Comparison of ENCODE assay signal across 11 cellular contexts in genomic region chr5:1502046-1502736, GRCh38. TPM values are rescaled to one million over a fixed set of nuclear protein-coding genes. Genes with fewer than 3 reads are reported as not detected.
DNase-seq lines count a peak whose midpoint lies in the region; ATAC-seq and TF ChIP-seq lines count a peak whose summit lies in the region.
"Had no signal": no experiment of that assay in that cellular context is flagged by ENCODE, and none has a peak within 500 bp of the region (broad histone marks: within the 10 kb centered on the region; RNA-seq: fewer than 3 reads in every experiment).

No MANE protein-coding gene starts in this region.

- DNase-seq in activated CD4-positive, alpha-beta T cell treated with anti-CD3 and anti-CD28 coated beads, Interleukin-2, amount 50 U/mL, for 48 hours, result peak; percentile 19 to 34
- DNase-seq in activated CD4-positive, alpha-beta T cell treated with anti-CD3 and anti-CD28 coated beads, Interleukin-2, amount 50 U/mL, for 4 hours, result no peak
- DNase-seq in NOMO-1 (lab: John Stamatoyannopoulos, UW; ENCODE audit: unreplicated experiment in 2 of 2) (peak; percentile 95 to 99), esophagus squamous epithelium (lab: John Stamatoyannopoulos, UW) (peak; percentile 10), hepatic stellate cell (ENCODE audit: low spot score) (no peak), AML-193 (lab: John Stamatoyannopoulos, UW) (no peak)
- peak in 1 of 2 donors; percentile 39 for DNase-seq in stimulated activated naive CD8-positive, alpha-beta T cell treated with anti-CD3 and anti-CD28 coated beads, Interleukin-15, amount 100 ng/mL, for 72 hours
- DNase-seq: GM23248 had no signal

- peaks cover 4 to 59% (median 9%) of the 10 kb centered on the region in 3 donors for H3K4me1 ChIP-seq in esophagus squamous epithelium

- 82 to 84% methylated on average over 2 to 12 of the region's 23 CpGs for WGBS in esophagus squamous epithelium, 2 donors

- no peaks in the 10 kb centered on the region for H3K27me3 ChIP-seq in esophagus squamous epithelium
- H3K27me3 ChIP-seq: BLaER1 had no signal

- ATAC-seq in stimulated activated naive CD8-positive, alpha-beta T cell treated with anti-CD3 and anti-CD28 coated beads, Interleukin-15, amount 100 ng/mL, for 72 hours, result peak; percentile 76
- no peak for ATAC-seq in HG03565 (IDR thresholded peaks at IDR 0.05; ENCODE audit: unreplicated experiment)

- intact Hi-C loops in esophagus squamous epithelium (cut with DNase I), result no loop called here

- no peak for TF ChIP-seq CTCF in esophagus squamous epithelium (IDR thresholded peaks at IDR 0.05)

- H3K27me3 Mint-ChIP-seq in stimulated activated naive CD8-positive, alpha-beta T cell treated with anti-CD3 and anti-CD28 coated beads, Interleukin-15, amount 100 ng/mL, for 72 hours, result no peaks in the 10 kb centered on the region

- peak in 1 of 4 donors; percentile 50 for TF ChIP-seq POLR2A in esophagus squamous epithelium (IDR thresholded peaks at IDR 0.05)

- H3K4me3 Mint-ChIP-seq in stimulated activated naive CD8-positive, alpha-beta T cell treated with anti-CD3 and anti-CD28 coated beads, Interleukin-15, amount 100 ng/mL, for 72 hours, result no peak overlapping the region

- peak overlapping the region in 1 of 4 donors; percentile 74 for H3K27ac ChIP-seq in esophagus squamous epithelium
- H3K27ac ChIP-seq: BLaER1, GM23248 had no signal

- H3K36me3 ChIP-seq in esophagus squamous epithelium, result peaks cover 0 to 5% (median 0%) of the 10 kb centered on the region in 3 donors

- no peaks in the 10 kb centered on the region for H3K9me3 Mint-ChIP-seq in stimulated activated naive CD8-positive, alpha-beta T cell treated with anti-CD3 and anti-CD28 coated beads, Interleukin-15, amount 100 ng/mL, for 72 hours

- no peaks in the 10 kb centered on the region for H3K9me3 ChIP-seq in esophagus squamous epithelium
- H3K9me3 ChIP-seq: BLaER1 had no signal

- no peak overlapping the region for H3K4me3 ChIP-seq in esophagus squamous epithelium
- H3K4me3 ChIP-seq: BLaER1, GM23248 had no signal

- peaks cover 54% of the 10 kb centered on the region for H3K4me1 Mint-ChIP-seq in stimulated activated naive CD8-positive, alpha-beta T cell treated with anti-CD3 and anti-CD28 coated beads, Interleukin-15, amount 100 ng/mL, for 72 hours

- no peak overlapping the region for H3K27ac Mint-ChIP-seq in stimulated activated naive CD8-positive, alpha-beta T cell treated with anti-CD3 and anti-CD28 coated beads, Interleukin-15, amount 100 ng/mL, for 72 hours

RNA-seq across cellular contexts. Expression of gene LPCAT1, which starts 21.6 kb away (rescaled TPM):
- 10 to 100 TPM in 3 of 4 donors, 1 to 10 TPM in 1; 7.7 to 44.8 (median 12.0) TPM for total RNA-seq in esophagus squamous epithelium

RNA-seq across cellular contexts. Expression of gene SLC6A3, which starts 57.0 kb away (rescaled TPM):
- total RNA-seq in esophagus squamous epithelium, result under 1 TPM in 1 of 4 donors, not detected in 3; 0.19 TPM
- total RNA-seq: GM23248, urinary bladder had no signal

Comparison
In these comparisons a context has a peak if more than half of its experiments do, and no peak if none do; other contexts are left out.
1. DNase-seq: peak in activated CD4-positive, alpha-beta T cell treated with anti-CD3 and anti-CD28 coated beads, Interleukin-2, amount 50 U/mL, for 48 hours (2 of 2), NOMO-1 (2 of 2) and esophagus squamous epithelium (single experiment); none in activated CD4-positive, alpha-beta T cell treated with anti-CD3 and anti-CD28 coated beads, Interleukin-2, amount 50 U/mL, for 4 hours (0 of 2), hepatic stellate cell (single experiment) and AML-193 (0 of 2).